In the genomic region with DNA sequence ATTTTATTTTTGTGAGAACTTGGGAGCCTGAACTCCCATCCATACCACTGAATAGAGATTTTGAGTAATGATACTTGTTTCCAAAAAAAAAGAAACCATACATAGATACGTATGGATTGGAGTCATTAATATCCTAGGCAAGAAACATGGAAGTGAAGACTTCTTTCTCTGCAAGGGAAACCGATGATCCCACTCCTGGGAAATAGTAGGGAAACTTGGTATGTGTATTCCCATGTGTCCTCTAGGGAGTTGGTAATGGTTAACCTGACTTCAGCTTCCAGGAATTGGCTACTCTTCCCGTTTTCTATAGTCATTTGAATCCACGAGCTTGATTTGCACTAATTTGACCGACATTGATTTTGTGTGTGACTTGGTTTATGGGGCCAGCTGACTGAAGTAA, we compare ENCODE assay signal across 13 cellular contexts. TPM values are rescaled to one million over a fixed set of nuclear protein-coding genes. Genes with fewer than 3 reads are reported as not detected.
DNase-seq lines count a peak whose midpoint lies in the region; ATAC-seq, FAIRE-seq and TF ChIP-seq lines count a peak whose summit lies in the region.
"Had no signal": no experiment of that assay in that cellular context is flagged by ENCODE, and none has a peak within 500 bp of the region (broad histone marks: within the 10 kb centered on the region; RNA-seq: fewer than 3 reads in every experiment).

No MANE protein-coding gene starts in this region.

- peaks cover 94% of the 10 kb centered on the region for H3K36me3 Mint-ChIP-seq in activated naive CD4-positive, alpha-beta T cell treated with anti-CD3 and anti-CD28 coated beads for 36 hours (ENCODE audit: low read depth)
- H3K36me3 Mint-ChIP-seq in astrocyte (ENCODE audit: low read depth, unreplicated experiment): peaks cover 49% of the 10 kb centered on the region
- H3K36me3 Mint-ChIP-seq in stimulated activated naive B cell treated with anti-CD40 and anti-IgM and Interleukin-4, amounts not matched to agents 10 μg/mL and 1 μg/mL and 100 μg/mL, for 72 hours: peaks cover 79 to 93% of the 10 kb centered on the region in 2 donors

- CTCF ChIA-PET in activated naive CD4-positive, alpha-beta T cell treated with anti-CD3 and anti-CD28 coated beads for 36 hours (lab: Charles Lee): no interaction called here

- no peak for ATAC-seq in stimulated activated naive B cell treated with anti-CD40 and anti-IgM and Interleukin-4, amounts not matched to agents 10 μg/mL and 1 μg/mL and 100 μg/mL, for 72 hours (replicated peaks)
- ATAC-seq in GM19463 (IDR thresholded peaks at IDR 0.05; ENCODE audit: unreplicated experiment): no peak

- TF ChIP-seq CTCF in astrocyte (IDR thresholded peaks at IDR 0.05; ENCODE audit: insufficient read depth, low read depth, low read length): no peak

- no peaks in the 10 kb centered on the region for H3K27me3 Mint-ChIP-seq in activated naive CD4-positive, alpha-beta T cell treated with anti-CD3 and anti-CD28 coated beads for 36 hours (ENCODE audit: low read depth)
- H3K27me3 Mint-ChIP-seq in astrocyte (ENCODE audit: low read depth, unreplicated experiment): no peaks in the 10 kb centered on the region
- H3K27me3 Mint-ChIP-seq in stimulated activated naive B cell treated with anti-CD40 and anti-IgM and Interleukin-4, amounts not matched to agents 10 μg/mL and 1 μg/mL and 100 μg/mL, for 72 hours: no peaks in the 10 kb centered on the region

- no peak overlapping the region for H2AFZ ChIP-seq in astrocyte (ENCODE audit: low read depth, low read length)

- H3K36me3 ChIP-seq in astrocyte (ENCODE audit: insufficient read depth, low read length): peaks cover 77% of the 10 kb centered on the region

- no peak for DNase-seq in activated naive CD4-positive, alpha-beta T cell treated with anti-CD3 and anti-CD28 coated beads for 36 hours
- DNase-seq in activated naive CD4-positive, alpha-beta T cell treated with Interleukin-2 at 50 U/mL for 16 hours: no peak
- DNase-seq in astrocyte (ENCODE audit: low read depth): no peak
- no peak for DNase-seq in stimulated activated naive B cell treated with anti-CD40 and anti-IgM and Interleukin-4, amounts not matched to agents 10 μg/mL and 1 μg/mL and 100 μg/mL, for 72 hours
- DNase-seq in erythroblast (lab: John Stamatoyannopoulos, UW): no peak
- DNase-seq: DMS53, NCI-H1105, NCI-H226 had no signal

- peak overlapping the region; percentile 80 for H3K27ac Mint-ChIP-seq in activated naive CD4-positive, alpha-beta T cell treated with anti-CD3 and anti-CD28 coated beads for 36 hours
- H3K27ac Mint-ChIP-seq in astrocyte (ENCODE audit: unreplicated experiment): no peak overlapping the region
- H3K27ac Mint-ChIP-seq in stimulated activated naive B cell treated with anti-CD40 and anti-IgM and Interleukin-4, amounts not matched to agents 10 μg/mL and 1 μg/mL and 100 μg/mL, for 72 hours: peak overlapping the region; percentile 16

- no peak overlapping the region for H3K4me3 ChIP-seq in astrocyte (ENCODE audit: insufficient read depth, low read depth, low read length)
- H3K4me3 ChIP-seq: prostate gland, SJSA1 had no signal

- no peaks in the 10 kb centered on the region for H3K9me3 Mint-ChIP-seq in activated naive CD4-positive, alpha-beta T cell treated with anti-CD3 and anti-CD28 coated beads for 36 hours
- no peaks in the 10 kb centered on the region for H3K9me3 Mint-ChIP-seq in astrocyte (ENCODE audit: unreplicated experiment)
- H3K9me3 Mint-ChIP-seq in stimulated activated naive B cell treated with anti-CD40 and anti-IgM and Interleukin-4, amounts not matched to agents 10 μg/mL and 1 μg/mL and 100 μg/mL, for 72 hours: no peaks in the 10 kb centered on the region
- H3K9me3 Mint-ChIP-seq: mesothelial cell of epicardium had no signal

- H3K4me2 ChIP-seq in astrocyte (ENCODE audit: low read length): peak overlapping the region; percentile 2

- no peak overlapping the region for H3K9ac ChIP-seq in astrocyte (ENCODE audit: low read length)

- intact Hi-C loops in activated naive CD4-positive, alpha-beta T cell treated with anti-CD3 and anti-CD28 coated beads for 36 hours (cut with micrococcal nuclease): no loop called here

- H3K79me2 ChIP-seq in astrocyte (ENCODE audit: insufficient read depth, low read length): peaks cover 99% of the 10 kb centered on the region

- TF ChIP-seq POLR2A in erythroblast (IDR thresholded peaks at IDR 0.05; ENCODE audit: low read length): no peak

- H3K4me1 ChIP-seq in astrocyte (ENCODE audit: insufficient read depth, low read length): peaks cover 21% of the 10 kb centered on the region

- H3K27me3 ChIP-seq in astrocyte (ENCODE audit: insufficient read depth, low read length): no peaks in the 10 kb centered on the region
- H3K27me3 ChIP-seq: SJSA1 had no signal

- peaks cover 98% of the 10 kb centered on the region for H4K20me1 ChIP-seq in astrocyte (ENCODE audit: insufficient read depth, low read length)

- H3K4me3 Mint-ChIP-seq in activated naive CD4-positive, alpha-beta T cell treated with anti-CD3 and anti-CD28 coated beads for 36 hours: peak overlapping the region; percentile 35
- H3K4me3 Mint-ChIP-seq in astrocyte (ENCODE audit: unreplicated experiment): peak overlapping the region; percentile 8
- peak overlapping the region in 1 of 2 donors; percentile 17 for H3K4me3 Mint-ChIP-seq in stimulated activated naive B cell treated with anti-CD40 and anti-IgM and Interleukin-4, amounts not matched to agents 10 μg/mL and 1 μg/mL and 100 μg/mL, for 72 hours
- H3K4me3 Mint-ChIP-seq: mesothelial cell of epicardium had no signal

- peaks cover 77% of the 10 kb centered on the region for H3K4me1 Mint-ChIP-seq in activated naive CD4-positive, alpha-beta T cell treated with anti-CD3 and anti-CD28 coated beads for 36 hours (ENCODE audit: low read depth)
- peaks cover 52% of the 10 kb centered on the region for H3K4me1 Mint-ChIP-seq in astrocyte (ENCODE audit: low read depth, unreplicated experiment)
- peaks cover 43 to 85% of the 10 kb centered on the region in 2 donors for H3K4me1 Mint-ChIP-seq in stimulated activated naive B cell treated with anti-CD40 and anti-IgM and Interleukin-4, amounts not matched to agents 10 μg/mL and 1 μg/mL and 100 μg/mL, for 72 hours

- H3K27ac ChIP-seq in astrocyte (ENCODE audit: low read depth, low read length): no peak overlapping the region
- H3K27ac ChIP-seq: prostate gland, SJSA1, VCaP had no signal

- no peaks in the 10 kb centered on the region for H3K9me3 ChIP-seq in astrocyte (ENCODE audit: insufficient read depth, low read depth, low read length)
- H3K9me3 ChIP-seq: prostate gland, SJSA1 had no signal

- no peak for FAIRE-seq in astrocyte (lab: Jason Lieb, UNC)

RNA-seq across cellular contexts. Expression of a gene that starts 5.4 kb away (rescaled TPM):
- 100 to 1,000 TPM; 424 to 435 TPM for total RNA-seq in activated naive CD4-positive, alpha-beta T cell treated with anti-CD3 and anti-CD28 coated beads for 36 hours
- total RNA-seq in astrocyte: 250 and 309 TPM in 2 replicates

RNA-seq across cellular contexts. Expression of a gene that starts 17.2 kb away (rescaled TPM):
- 1 to 10 TPM; 2.4 to 2.5 TPM for total RNA-seq in activated naive CD4-positive, alpha-beta T cell treated with anti-CD3 and anti-CD28 coated beads for 36 hours
- total RNA-seq in astrocyte: 7.3 and 9.0 TPM in 2 replicates

RNA-seq across cellular contexts. Expression of a gene that starts 28.6 kb away (rescaled TPM):
- total RNA-seq in activated naive CD4-positive, alpha-beta T cell treated with anti-CD3 and anti-CD28 coated beads for 36 hours: not detected
- total RNA-seq in astrocyte: not detected in 2 replicates
- total RNA-seq: SJSA1 had no signal

RNA-seq across cellular contexts. Expression of a gene that starts 31.6 kb away (rescaled TPM):
- not detected for total RNA-seq in activated naive CD4-positive, alpha-beta T cell treated with anti-CD3 and anti-CD28 coated beads for 36 hours
- not detected in 2 replicates for total RNA-seq in astrocyte
- total RNA-seq: mesothelial cell of epicardium, prostate gland, SJSA1 had no signal

RNA-seq across cellular contexts. Expression of a gene that starts 35.5 kb away (rescaled TPM):
- total RNA-seq in activated naive CD4-positive, alpha-beta T cell treated with anti-CD3 and anti-CD28 coated beads for 36 hours: under 1 TPM; 0.93 to 0.99 TPM
- 0.19 and 0.41 TPM in 2 replicates for total RNA-seq in astrocyte
